In the genomic region with DNA sequence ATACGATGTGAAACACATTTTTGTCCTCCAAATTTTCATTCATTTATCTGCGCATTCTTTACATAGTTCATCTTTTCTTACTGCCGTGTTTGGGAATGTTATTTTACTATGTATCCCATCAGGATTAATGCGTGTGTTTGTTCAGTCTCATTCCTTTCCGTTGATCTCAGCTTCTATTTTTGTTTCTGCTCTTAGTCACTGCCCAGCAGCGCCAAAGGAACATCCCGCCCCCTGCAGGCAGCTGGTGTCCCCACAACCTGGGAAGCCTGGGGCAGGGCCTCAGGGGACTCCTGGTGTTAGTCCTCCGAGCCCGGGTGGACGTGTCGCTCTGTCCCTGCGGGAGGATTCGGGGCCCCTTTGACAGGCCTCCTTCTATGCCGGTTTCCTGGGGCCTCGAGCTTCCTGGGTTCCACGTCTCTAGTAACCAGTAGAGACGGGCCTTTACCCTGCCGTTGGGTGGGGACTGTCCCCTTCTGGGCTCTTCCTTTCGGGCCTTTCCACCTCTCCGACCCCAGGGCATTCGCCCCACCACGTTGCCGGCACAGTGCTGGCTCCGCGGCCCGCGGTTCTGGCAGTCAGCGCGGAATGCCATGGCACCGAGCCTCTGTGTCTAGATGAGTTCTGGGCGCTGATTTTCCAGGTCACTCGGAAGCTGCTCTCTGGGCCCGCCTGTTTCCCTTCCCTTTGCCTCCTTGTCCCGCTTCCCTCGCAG, we compare ENCODE assay signal across 8 cellular contexts. TPM values are rescaled to one million over a fixed set of nuclear protein-coding genes. Genes with fewer than 3 reads are reported as not detected.
DNase-seq lines count a peak whose midpoint lies in the region; ATAC-seq and TF ChIP-seq lines count a peak whose summit lies in the region.

No MANE protein-coding gene starts in this region.

- peaks cover 68% of the 10 kb centered on the region for H3K4me1 ChIP-seq in Karpas-422 (ENCODE audit: low read length)

- no peaks in the 10 kb centered on the region for H4K20me1 ChIP-seq in Karpas-422 (ENCODE audit: insufficient read depth, low read depth, low read length)

- intact Hi-C loops in activated T-helper 2 cell treated with anti-CD3 and anti-CD28 coated beads, Interferon-gamma antibody, Interleukin-2, Interleukin-4, amounts not matched to agents 10 μg/mL and 5 μg/mL and 100 μg/mL, durations not matched to agents 14 hours and 24 hours and 36 hours (cut with micrococcal nuclease) = loop anchor here (1.0 to 5.0 kb wide), 5 partner anchors 12 to 694 kb away; a partner anchor contains a TSS
- intact Hi-C loops in natural killer cell (cut with micrococcal nuclease) = loop anchor here (1.0 to 5.0 kb wide), 3 partner anchors 78 to 695 kb away; a partner anchor contains a TSS

- peak overlapping the region; percentile 72 for H3K4me3 Mint-ChIP-seq in activated T-helper 2 cell treated with anti-CD3 and anti-CD28 coated beads, Interferon-gamma antibody, Interleukin-2, Interleukin-4, amounts not matched to agents 10 μg/mL and 5 μg/mL and 100 μg/mL, durations not matched to agents 14 hours and 24 hours and 36 hours (ENCODE audit: low read depth)
- H3K4me3 Mint-ChIP-seq in natural killer cell = peak overlapping the region; percentile 95

- H2AFZ ChIP-seq in Karpas-422 (ENCODE audit: low read length) = peak overlapping the region; percentile 65

- no peaks in the 10 kb centered on the region for H3K36me3 Mint-ChIP-seq in activated T-helper 2 cell treated with anti-CD3 and anti-CD28 coated beads, Interferon-gamma antibody, Interleukin-2, Interleukin-4, amounts not matched to agents 10 μg/mL and 5 μg/mL and 100 μg/mL, durations not matched to agents 14 hours and 24 hours and 36 hours (ENCODE audit: low read depth)
- H3K36me3 Mint-ChIP-seq in natural killer cell = no peaks in the 10 kb centered on the region

- DNase-seq in DMS79 treated with DMSO at 0.1 percent for 48 hours (lab: John Stamatoyannopoulos, UW) = peak; percentile 89
- DNase-seq in Karpas-422 = peak; percentile 96
- DNase-seq in RKO (ENCODE audit: low spot score) = peak; percentile 96
- DNase-seq in activated T-helper 2 cell treated with anti-CD3 and anti-CD28 coated beads, Interferon-gamma antibody, Interleukin-2, Interleukin-4, amounts not matched to agents 10 μg/mL and 5 μg/mL and 100 μg/mL, durations not matched to agents 14 hours and 24 hours and 36 hours (ENCODE audit: low spot score) = peak; percentile 81
- DNase-seq in fibroblast of peridontal ligament (ENCODE audit: extremely low read depth) = peak; percentile 99
- peak; percentile 85 for DNase-seq in natural killer cell
- peak; percentile 84 for DNase-seq in stimulated activated naive CD4-positive, alpha-beta T cell treated with Interleukin-2 at 50 U/mL for 16 hours (lab: John Stamatoyannopoulos, UW)

- TF ChIP-seq CTCF in natural killer cell (IDR thresholded peaks at IDR 0.05) = peak; percentile 87

- no peaks in the 10 kb centered on the region for H3K36me3 ChIP-seq in Karpas-422 (ENCODE audit: insufficient read depth, low read length)

- ATAC-seq in GM21723 (IDR thresholded peaks at IDR 0.05; ENCODE audit: unreplicated experiment) (peak; percentile 48), natural killer cell (peak; percentile 59 to 74 (median 68))

- no peaks in the 10 kb centered on the region for H3K9me3 Mint-ChIP-seq in activated T-helper 2 cell treated with anti-CD3 and anti-CD28 coated beads, Interferon-gamma antibody, Interleukin-2, Interleukin-4, amounts not matched to agents 10 μg/mL and 5 μg/mL and 100 μg/mL, durations not matched to agents 14 hours and 24 hours and 36 hours
- no peaks in the 10 kb centered on the region for H3K9me3 Mint-ChIP-seq in natural killer cell

- H3K9me3 ChIP-seq in Karpas-422 (ENCODE audit: low read length) = no peaks in the 10 kb centered on the region

- H3K9me2 ChIP-seq in Karpas-422 (replicated peaks; ENCODE audit: insufficient read depth, low read length) = no peaks in the 10 kb centered on the region

- H3K4me1 Mint-ChIP-seq in activated T-helper 2 cell treated with anti-CD3 and anti-CD28 coated beads, Interferon-gamma antibody, Interleukin-2, Interleukin-4, amounts not matched to agents 10 μg/mL and 5 μg/mL and 100 μg/mL, durations not matched to agents 14 hours and 24 hours and 36 hours (ENCODE audit: low read depth) = peaks cover 42% of the 10 kb centered on the region
- H3K4me1 Mint-ChIP-seq in natural killer cell = peaks cover 20 to 22% of the 10 kb centered on the region in 2 donors

- peak overlapping the region; percentile 93 for H3K4me2 ChIP-seq in Karpas-422 (ENCODE audit: low read depth, low read length, poor library complexity, severe bottlenecking)

- H3K4me3 ChIP-seq in Karpas-422 (ENCODE audit: low read length) = peak overlapping the region; percentile 73

- peak overlapping the region; percentile 100 for H3K27ac ChIP-seq in Karpas-422 (ENCODE audit: low read length)

- no peaks in the 10 kb centered on the region for H3K27me3 ChIP-seq in Karpas-422 (ENCODE audit: low read length)

- peak overlapping the region; percentile 98 for H3K27ac Mint-ChIP-seq in activated T-helper 2 cell treated with anti-CD3 and anti-CD28 coated beads, Interferon-gamma antibody, Interleukin-2, Interleukin-4, amounts not matched to agents 10 μg/mL and 5 μg/mL and 100 μg/mL, durations not matched to agents 14 hours and 24 hours and 36 hours
- H3K27ac Mint-ChIP-seq in natural killer cell = peak overlapping the region; percentile 76 to 93

- H3K27me3 Mint-ChIP-seq in activated T-helper 2 cell treated with anti-CD3 and anti-CD28 coated beads, Interferon-gamma antibody, Interleukin-2, Interleukin-4, amounts not matched to agents 10 μg/mL and 5 μg/mL and 100 μg/mL, durations not matched to agents 14 hours and 24 hours and 36 hours (ENCODE audit: low read depth) = no peaks in the 10 kb centered on the region
- peaks cover 0 to 6% of the 10 kb centered on the region in 2 donors for H3K27me3 Mint-ChIP-seq in natural killer cell (ENCODE audit: low read depth in 2 of 2)

- peak overlapping the region; percentile 88 for H3K9ac ChIP-seq in Karpas-422 (ENCODE audit: low read length)

- H3K79me2 ChIP-seq in Karpas-422 (ENCODE audit: low read length) = no peaks in the 10 kb centered on the region

RNA-seq across cellular contexts. Expression of a gene that starts 39.8 kb away (rescaled TPM):
- 74.0 and 107 TPM in 2 replicates for total RNA-seq in Karpas-422 (2014; rRNA removed; shearing (Covaris generic); ENCODE audit: low replicate concordance)
- 48.6 and 49.6 TPM in 2 replicates for total RNA-seq in activated T-helper 2 cell treated with anti-CD3 and anti-CD28 coated beads, Interferon-gamma antibody, Interleukin-2, Interleukin-4, amounts not matched to agents 10 μg/mL and 5 μg/mL and 100 μg/mL, durations not matched to agents 14 hours and 24 hours and 36 hours
- 10 to 100 TPM; 17.1 to 20.8 (median 19.0) TPM for total RNA-seq in natural killer cell

RNA-seq across cellular contexts. Expression of a gene that starts 50.6 kb away (rescaled TPM):
- 77.0 and 82.4 TPM in 2 replicates for total RNA-seq in Karpas-422 (2014; rRNA removed; shearing (Covaris generic); ENCODE audit: low replicate concordance)
- 8.4 and 11.8 TPM in 2 replicates for total RNA-seq in activated T-helper 2 cell treated with anti-CD3 and anti-CD28 coated beads, Interferon-gamma antibody, Interleukin-2, Interleukin-4, amounts not matched to agents 10 μg/mL and 5 μg/mL and 100 μg/mL, durations not matched to agents 14 hours and 24 hours and 36 hours
- 10 to 100 TPM; 11.8 to 14.0 (median 11.9) TPM for total RNA-seq in natural killer cell

Comparison
In these comparisons a context has a peak if more than half of its experiments do, and no peak if none do; other contexts are left out.
1. Peak in every context shown above with its lines: DNase-seq, ATAC-seq, H3K4me3 ChIP-seq and H3K27ac ChIP-seq.